In the genomic region with DNA sequence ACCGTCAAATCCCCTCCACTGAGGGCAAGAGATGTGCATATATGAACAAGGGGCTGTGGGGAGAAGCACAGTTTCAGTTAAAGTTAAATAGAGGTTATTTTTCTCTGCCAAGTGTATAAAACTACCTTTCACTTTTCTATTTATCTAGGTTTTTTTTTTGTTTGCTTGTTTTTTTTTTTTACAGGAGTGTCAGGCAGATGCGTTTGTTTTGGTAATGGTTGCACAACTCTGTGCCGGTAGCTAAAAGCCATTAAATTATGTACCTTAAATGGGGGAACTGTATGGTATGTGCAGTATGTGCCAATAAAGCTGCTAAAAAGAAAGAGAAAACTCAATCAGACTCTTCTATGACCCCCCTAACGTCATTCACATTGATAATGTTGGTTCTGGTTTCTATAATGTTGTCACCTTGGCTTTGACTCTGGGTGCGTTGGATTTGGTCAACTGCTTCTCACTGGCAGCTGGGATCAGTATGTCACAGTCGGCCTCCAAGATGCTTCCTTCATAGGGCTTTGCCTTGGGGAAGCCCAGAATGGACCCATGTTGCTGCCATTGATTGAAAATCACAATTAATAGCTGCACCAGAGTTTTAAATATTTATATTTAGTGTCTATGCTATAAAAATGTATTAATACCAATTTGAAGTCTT, we compare ENCODE assay signal across 1 cellular context.
TF ChIP-seq lines count a peak whose summit lies in the region.

No MANE protein-coding gene starts in this region.

TF ChIP-seq in HepG2, 621 proteins besides CTCF, POLR2A, EP300 and RAD21 (continued from another document and continues in another):
- TF ChIP-seq, protein P1, sequence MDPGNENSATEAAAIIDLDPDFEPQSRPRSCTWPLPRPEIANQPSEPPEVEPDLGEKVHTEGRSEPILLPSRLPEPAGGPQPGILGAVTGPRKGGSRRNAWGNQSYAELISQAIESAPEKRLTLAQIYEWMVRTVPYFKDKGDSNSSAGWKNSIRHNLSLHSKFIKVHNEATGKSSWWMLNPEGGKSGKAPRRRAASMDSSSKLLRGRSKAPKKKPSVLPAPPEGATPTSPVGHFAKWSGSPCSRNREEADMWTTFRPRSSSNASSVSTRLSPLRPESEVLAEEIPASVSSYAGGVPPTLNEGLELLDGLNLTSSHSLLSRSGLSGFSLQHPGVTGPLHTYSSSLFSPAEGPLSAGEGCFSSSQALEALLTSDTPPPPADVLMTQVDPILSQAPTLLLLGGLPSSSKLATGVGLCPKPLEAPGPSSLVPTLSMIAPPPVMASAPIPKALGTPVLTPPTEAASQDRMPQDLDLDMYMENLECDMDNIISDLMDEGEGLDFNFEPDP (CRISPR knock-in tag; conservative IDR thresholded peaks at IDR 0.05) = no peak
- TF ChIP-seq, protein P2, sequence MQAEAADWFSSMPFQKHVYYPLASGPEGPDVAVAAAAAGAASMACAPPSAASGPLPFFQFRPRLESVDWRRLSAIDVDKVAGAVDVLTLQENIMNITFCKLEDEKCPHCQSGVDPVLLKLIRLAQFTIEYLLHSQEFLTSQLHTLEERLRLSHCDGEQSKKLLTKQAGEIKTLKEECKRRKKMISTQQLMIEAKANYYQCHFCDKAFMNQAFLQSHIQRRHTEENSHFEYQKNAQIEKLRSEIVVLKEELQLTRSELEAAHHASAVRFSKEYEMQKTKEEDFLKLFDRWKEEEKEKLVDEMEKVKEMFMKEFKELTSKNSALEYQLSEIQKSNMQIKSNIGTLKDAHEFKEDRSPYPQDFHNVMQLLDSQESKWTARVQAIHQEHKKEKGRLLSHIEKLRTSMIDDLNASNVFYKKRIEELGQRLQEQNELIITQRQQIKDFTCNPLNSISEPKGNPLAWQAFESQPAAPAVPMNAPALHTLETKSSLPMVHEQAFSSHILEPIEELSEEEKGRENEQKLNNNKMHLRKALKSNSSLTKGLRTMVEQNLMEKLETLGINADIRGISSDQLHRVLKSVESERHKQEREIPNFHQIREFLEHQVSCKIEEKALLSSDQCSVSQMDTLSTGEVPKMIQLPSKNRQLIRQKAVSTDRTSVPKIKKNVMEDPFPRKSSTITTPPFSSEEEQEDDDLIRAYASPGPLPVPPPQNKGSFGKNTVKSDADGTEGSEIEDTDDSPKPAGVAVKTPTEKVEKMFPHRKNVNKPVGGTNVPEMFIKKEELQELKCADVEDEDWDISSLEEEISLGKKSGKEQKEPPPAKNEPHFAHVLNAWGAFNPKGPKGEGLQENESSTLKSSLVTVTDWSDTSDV (CRISPR knock-in tag; IDR thresholded peaks at IDR 0.05) = no peak
- TF ChIP-seq ZSCAN29 (CRISPR knock-in tag; conservative IDR thresholded peaks at IDR 0.05) = no peak
- TF ChIP-seq ATAD3A (CRISPR knock-in tag; IDR thresholded peaks at IDR 0.05) = no peak
- no peak for TF ChIP-seq NFIC (IDR thresholded peaks at IDR 0.05; ENCODE audit: low read length)
- no peak for TF ChIP-seq ZNF24 (IDR thresholded peaks at IDR 0.05)
- TF ChIP-seq ZNF383 (CRISPR knock-in tag; IDR thresholded peaks at IDR 0.05; ENCODE audit: borderline replicate concordance) = no peak
- TF ChIP-seq ERF (CRISPR knock-in tag; IDR thresholded peaks at IDR 0.05) = no peak
- TF ChIP-seq, protein P3, sequence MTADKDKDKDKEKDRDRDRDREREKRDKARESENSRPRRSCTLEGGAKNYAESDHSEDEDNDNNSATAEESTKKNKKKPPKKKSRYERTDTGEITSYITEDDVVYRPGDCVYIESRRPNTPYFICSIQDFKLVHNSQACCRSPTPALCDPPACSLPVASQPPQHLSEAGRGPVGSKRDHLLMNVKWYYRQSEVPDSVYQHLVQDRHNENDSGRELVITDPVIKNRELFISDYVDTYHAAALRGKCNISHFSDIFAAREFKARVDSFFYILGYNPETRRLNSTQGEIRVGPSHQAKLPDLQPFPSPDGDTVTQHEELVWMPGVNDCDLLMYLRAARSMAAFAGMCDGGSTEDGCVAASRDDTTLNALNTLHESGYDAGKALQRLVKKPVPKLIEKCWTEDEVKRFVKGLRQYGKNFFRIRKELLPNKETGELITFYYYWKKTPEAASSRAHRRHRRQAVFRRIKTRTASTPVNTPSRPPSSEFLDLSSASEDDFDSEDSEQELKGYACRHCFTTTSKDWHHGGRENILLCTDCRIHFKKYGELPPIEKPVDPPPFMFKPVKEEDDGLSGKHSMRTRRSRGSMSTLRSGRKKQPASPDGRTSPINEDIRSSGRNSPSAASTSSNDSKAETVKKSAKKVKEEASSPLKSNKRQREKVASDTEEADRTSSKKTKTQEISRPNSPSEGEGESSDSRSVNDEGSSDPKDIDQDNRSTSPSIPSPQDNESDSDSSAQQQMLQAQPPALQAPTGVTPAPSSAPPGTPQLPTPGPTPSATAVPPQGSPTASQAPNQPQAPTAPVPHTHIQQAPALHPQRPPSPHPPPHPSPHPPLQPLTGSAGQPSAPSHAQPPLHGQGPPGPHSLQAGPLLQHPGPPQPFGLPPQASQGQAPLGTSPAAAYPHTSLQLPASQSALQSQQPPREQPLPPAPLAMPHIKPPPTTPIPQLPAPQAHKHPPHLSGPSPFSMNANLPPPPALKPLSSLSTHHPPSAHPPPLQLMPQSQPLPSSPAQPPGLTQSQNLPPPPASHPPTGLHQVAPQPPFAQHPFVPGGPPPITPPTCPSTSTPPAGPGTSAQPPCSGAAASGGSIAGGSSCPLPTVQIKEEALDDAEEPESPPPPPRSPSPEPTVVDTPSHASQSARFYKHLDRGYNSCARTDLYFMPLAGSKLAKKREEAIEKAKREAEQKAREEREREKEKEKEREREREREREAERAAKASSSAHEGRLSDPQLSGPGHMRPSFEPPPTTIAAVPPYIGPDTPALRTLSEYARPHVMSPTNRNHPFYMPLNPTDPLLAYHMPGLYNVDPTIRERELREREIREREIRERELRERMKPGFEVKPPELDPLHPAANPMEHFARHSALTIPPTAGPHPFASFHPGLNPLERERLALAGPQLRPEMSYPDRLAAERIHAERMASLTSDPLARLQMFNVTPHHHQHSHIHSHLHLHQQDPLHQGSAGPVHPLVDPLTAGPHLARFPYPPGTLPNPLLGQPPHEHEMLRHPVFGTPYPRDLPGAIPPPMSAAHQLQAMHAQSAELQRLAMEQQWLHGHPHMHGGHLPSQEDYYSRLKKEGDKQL (CRISPR knock-in tag; IDR thresholded peaks at IDR 0.05; ENCODE audit: low read depth) = no peak
- no peak for TF ChIP-seq ELF3 (CRISPR knock-in tag; IDR thresholded peaks at IDR 0.05)
- no peak for TF ChIP-seq SMARCE1 (IDR thresholded peaks at IDR 0.05; ENCODE audit: borderline replicate concordance)
- TF ChIP-seq ELF1 (CRISPR knock-in tag; IDR thresholded peaks at IDR 0.05) = no peak
- no peak for TF ChIP-seq RORA (CRISPR knock-in tag; IDR thresholded peaks at IDR 0.05)
- no peak for TF ChIP-seq DMAP1 (CRISPR knock-in tag; IDR thresholded peaks at IDR 0.05)
- 0 out of 2 replicates have a peak, but pooled peaks have one; percentile 31 for TF ChIP-seq FOXA3 (CRISPR knock-in tag; IDR thresholded peaks at IDR 0.05)
- no peak for TF ChIP-seq EED (CRISPR knock-in tag; IDR thresholded peaks at IDR 0.05)
- TF ChIP-seq, protein P4, sequence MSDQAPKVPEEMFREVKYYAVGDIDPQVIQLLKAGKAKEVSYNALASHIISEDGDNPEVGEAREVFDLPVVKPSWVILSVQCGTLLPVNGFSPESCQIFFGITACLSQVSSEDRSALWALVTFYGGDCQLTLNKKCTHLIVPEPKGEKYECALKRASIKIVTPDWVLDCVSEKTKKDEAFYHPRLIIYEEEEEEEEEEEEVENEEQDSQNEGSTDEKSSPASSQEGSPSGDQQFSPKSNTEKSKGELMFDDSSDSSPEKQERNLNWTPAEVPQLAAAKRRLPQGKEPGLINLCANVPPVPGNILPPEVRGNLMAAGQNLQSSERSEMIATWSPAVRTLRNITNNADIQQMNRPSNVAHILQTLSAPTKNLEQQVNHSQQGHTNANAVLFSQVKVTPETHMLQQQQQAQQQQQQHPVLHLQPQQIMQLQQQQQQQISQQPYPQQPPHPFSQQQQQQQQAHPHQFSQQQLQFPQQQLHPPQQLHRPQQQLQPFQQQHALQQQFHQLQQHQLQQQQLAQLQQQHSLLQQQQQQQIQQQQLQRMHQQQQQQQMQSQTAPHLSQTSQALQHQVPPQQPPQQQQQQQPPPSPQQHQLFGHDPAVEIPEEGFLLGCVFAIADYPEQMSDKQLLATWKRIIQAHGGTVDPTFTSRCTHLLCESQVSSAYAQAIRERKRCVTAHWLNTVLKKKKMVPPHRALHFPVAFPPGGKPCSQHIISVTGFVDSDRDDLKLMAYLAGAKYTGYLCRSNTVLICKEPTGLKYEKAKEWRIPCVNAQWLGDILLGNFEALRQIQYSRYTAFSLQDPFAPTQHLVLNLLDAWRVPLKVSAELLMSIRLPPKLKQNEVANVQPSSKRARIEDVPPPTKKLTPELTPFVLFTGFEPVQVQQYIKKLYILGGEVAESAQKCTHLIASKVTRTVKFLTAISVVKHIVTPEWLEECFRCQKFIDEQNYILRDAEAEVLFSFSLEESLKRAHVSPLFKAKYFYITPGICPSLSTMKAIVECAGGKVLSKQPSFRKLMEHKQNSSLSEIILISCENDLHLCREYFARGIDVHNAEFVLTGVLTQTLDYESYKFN (CRISPR knock-in tag; conservative IDR thresholded peaks at IDR 0.05) = peak; percentile 34; the same call in 1 of the 2 replicates
- no peak for TF ChIP-seq POLR2G (IDR thresholded peaks at IDR 0.05; ENCODE audit: low read depth, low read length)
- TF ChIP-seq POLR2AphosphoS5 (IDR thresholded peaks at IDR 0.05; ENCODE audit: low read depth, low read length) = 0 out of 2 replicates have a peak, but pooled peaks have one; percentile 14
- TF ChIP-seq FOXP1 (IDR thresholded peaks at IDR 0.05) = no peak
- 0 out of 2 replicates have a peak, but pooled peaks have one; percentile 12 for TF ChIP-seq FOXP1 (CRISPR knock-in tag; IDR thresholded peaks at IDR 0.05)
- TF ChIP-seq CBX1 (IDR thresholded peaks at IDR 0.05; ENCODE audit: low read depth) = no peak
- no peak for TF ChIP-seq ZNF775 (CRISPR knock-in tag; IDR thresholded peaks at IDR 0.05; ENCODE audit: borderline replicate concordance)
- TF ChIP-seq, protein P5, sequence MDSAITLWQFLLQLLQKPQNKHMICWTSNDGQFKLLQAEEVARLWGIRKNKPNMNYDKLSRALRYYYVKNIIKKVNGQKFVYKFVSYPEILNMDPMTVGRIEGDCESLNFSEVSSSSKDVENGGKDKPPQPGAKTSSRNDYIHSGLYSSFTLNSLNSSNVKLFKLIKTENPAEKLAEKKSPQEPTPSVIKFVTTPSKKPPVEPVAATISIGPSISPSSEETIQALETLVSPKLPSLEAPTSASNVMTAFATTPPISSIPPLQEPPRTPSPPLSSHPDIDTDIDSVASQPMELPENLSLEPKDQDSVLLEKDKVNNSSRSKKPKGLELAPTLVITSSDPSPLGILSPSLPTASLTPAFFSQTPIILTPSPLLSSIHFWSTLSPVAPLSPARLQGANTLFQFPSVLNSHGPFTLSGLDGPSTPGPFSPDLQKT (CRISPR knock-in tag; IDR thresholded peaks at IDR 0.05; ENCODE audit: borderline replicate concordance) = no peak
- peak; percentile 68; the same call in 1 of the 2 replicates for TF ChIP-seq CEBPB (IDR thresholded peaks at IDR 0.05; ENCODE audit: borderline replicate concordance, low read depth, low read length)
- no peak for TF ChIP-seq HOXA9 (CRISPR knock-in tag; IDR thresholded peaks at IDR 0.05; ENCODE audit: borderline replicate concordance)
- no peak for TF ChIP-seq NCOA5 (CRISPR knock-in tag; IDR thresholded peaks at IDR 0.05)
- TF ChIP-seq TCF12 (IDR thresholded peaks at IDR 0.05) = no peak
- no peak for TF ChIP-seq TCF12 (CRISPR knock-in tag; IDR thresholded peaks at IDR 0.05)
- TF ChIP-seq, protein P6, sequence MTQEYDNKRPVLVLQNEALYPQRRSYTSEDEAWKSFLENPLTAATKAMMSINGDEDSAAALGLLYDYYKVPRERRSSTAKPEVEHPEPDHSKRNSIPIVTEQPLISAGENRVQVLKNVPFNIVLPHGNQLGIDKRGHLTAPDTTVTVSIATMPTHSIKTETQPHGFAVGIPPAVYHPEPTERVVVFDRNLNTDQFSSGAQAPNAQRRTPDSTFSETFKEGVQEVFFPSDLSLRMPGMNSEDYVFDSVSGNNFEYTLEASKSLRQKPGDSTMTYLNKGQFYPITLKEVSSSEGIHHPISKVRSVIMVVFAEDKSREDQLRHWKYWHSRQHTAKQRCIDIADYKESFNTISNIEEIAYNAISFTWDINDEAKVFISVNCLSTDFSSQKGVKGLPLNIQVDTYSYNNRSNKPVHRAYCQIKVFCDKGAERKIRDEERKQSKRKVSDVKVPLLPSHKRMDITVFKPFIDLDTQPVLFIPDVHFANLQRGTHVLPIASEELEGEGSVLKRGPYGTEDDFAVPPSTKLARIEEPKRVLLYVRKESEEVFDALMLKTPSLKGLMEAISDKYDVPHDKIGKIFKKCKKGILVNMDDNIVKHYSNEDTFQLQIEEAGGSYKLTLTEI (CRISPR knock-in tag; conservative IDR thresholded peaks at IDR 0.05) = no peak
- no peak for TF ChIP-seq SOX6 (IDR thresholded peaks at IDR 0.05)
- peak; percentile 24; the same call in 1 of the 2 replicates for TF ChIP-seq SOX6 (CRISPR knock-in tag; IDR thresholded peaks at IDR 0.05)
- TF ChIP-seq, protein P7, sequence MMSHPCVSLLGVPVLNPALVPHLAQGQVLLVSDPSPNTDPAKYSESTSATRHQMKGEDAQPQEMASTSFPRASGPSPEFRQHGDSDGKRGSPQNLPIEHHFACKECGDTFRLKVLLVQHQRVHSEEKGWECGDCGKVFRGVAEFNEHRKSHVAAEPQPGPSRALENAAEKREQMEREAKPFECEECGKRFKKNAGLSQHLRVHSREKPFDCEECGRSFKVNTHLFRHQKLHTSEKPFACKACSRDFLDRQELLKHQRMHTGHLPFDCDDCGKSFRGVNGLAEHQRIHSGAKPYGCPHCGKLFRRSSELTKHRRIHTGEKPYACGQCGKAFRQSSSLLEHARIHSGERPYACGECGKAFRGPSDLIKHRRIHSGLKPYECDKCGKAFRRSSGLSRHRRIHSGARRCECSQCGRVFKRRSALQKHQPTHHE (CRISPR knock-in tag; IDR thresholded peaks at IDR 0.05; ENCODE audit: borderline replicate concordance) = no peak
- no peak for TF ChIP-seq PHF21A (CRISPR knock-in tag; IDR thresholded peaks at IDR 0.05)
- no peak for TF ChIP-seq ZNF674 (CRISPR knock-in tag; IDR thresholded peaks at IDR 0.05; ENCODE audit: low read depth)
- TF ChIP-seq CEBPG (CRISPR knock-in tag; IDR thresholded peaks at IDR 0.05) = peak; percentile 55; the same call in 1 of the 2 replicates
- TF ChIP-seq ZNF331 (CRISPR knock-in tag; IDR thresholded peaks at IDR 0.05) = no peak
- no peak for TF ChIP-seq SOX13 (IDR thresholded peaks at IDR 0.05)
- peak in 1 of 2 experiments; percentile 20; a peak in 1 of 4 replicates for TF ChIP-seq SOX13 (CRISPR knock-in tag; conservative IDR thresholded peaks at IDR 0.05 in 1 of 2, IDR thresholded peaks at IDR 0.05 in 1 of 2)
- TF ChIP-seq, protein P8, sequence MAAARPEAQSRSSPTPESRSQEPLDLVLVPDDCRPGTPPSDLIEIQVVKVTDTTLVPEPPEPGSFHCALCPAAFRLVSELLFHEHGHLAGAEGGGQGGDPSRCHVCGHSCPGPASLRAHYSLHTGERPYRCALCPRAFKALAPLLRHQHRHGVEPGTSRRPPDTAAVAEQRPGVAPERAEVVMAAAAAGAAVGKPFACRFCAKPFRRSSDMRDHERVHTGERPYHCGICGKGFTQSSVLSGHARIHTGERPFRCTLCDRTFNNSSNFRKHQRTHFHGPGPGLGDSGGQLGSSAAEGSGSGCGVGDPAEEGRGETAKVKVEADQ (CRISPR knock-in tag; IDR thresholded peaks at IDR 0.05; ENCODE audit: borderline replicate concordance) = no peak
- TF ChIP-seq ZNF460 (CRISPR knock-in tag; IDR thresholded peaks at IDR 0.05; ENCODE audit: borderline replicate concordance) = no peak
- TF ChIP-seq, protein P9, sequence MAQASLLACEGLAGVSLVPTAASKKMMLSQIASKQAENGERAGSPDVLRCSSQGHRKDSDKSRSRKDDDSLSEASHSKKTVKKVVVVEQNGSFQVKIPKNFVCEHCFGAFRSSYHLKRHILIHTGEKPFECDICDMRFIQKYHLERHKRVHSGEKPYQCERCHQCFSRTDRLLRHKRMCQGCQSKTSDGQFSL (CRISPR knock-in tag; IDR thresholded peaks at IDR 0.05) = no peak
- TF ChIP-seq THAP11 (CRISPR knock-in tag; IDR thresholded peaks at IDR 0.05) = no peak
- TF ChIP-seq ZNF879 (CRISPR knock-in tag; IDR thresholded peaks at IDR 0.05) = no peak
- 0 out of 2 replicates have a peak, but pooled peaks have one; percentile 13 for TF ChIP-seq SOX5 (CRISPR knock-in tag; IDR thresholded peaks at IDR 0.05; ENCODE audit: borderline replicate concordance)
